In the genomic region with DNA sequence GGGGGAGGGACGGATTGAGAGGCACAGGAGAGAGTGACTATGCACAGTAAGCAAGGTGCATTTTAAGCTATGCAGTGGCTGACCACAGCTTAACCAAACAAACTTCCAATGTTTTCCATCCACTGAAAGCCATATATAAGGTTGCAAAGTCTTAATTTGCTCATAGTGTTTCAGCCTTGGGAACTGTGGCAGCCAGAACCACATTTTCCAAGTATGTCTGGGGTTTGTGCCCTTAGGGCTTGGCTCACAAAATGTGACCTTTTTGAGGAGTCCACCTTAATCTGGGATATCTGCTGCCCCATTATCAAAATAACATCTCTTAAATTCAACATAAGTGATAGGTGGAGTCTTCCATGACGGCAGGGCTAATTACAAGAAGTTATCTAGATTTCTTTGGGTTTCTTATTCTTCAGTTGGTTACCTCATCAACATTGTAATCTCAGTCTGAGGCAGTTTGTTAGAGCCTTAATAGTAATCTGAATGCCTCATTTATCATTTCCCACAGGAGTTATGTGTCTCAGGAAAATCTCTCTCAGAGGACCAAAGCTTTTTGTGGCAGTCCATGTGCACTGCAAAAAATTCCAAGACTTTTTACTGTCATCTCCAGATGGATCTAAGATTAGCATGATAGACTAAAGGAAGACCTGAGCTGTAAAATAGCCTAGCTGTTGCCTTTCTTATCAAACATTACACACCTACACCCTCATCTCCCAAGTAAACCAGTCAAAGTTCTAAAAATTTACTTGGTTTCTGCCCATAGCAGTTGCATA, we compare ENCODE assay signal across 23 cellular contexts.
"Had no signal": no experiment of that assay in that cellular context is flagged by ENCODE, and none has a peak within 500 bp of the region (broad histone marks: within the 10 kb centered on the region; RNA-seq: fewer than 3 reads in every experiment).

No MANE protein-coding gene starts in this region.

- ATAC-seq: gastrocnemius medialis; heart right ventricle; left cardiac atrium; left lung; left ventricle myocardium superior; lower lobe of right lung; naive thymus-derived CD4-positive, alpha-beta T cell had no signal

- H3K4me1 ChIP-seq: esophagus muscularis mucosa, gastrocnemius medialis, heart right ventricle, left lung, lower lobe of right lung had no signal

- H3K27ac Mint-ChIP-seq: naive thymus-derived CD4-positive, alpha-beta T cell had no signal

- H3K27me3 ChIP-seq: dorsolateral prefrontal cortex, esophagus muscularis mucosa, gastrocnemius medialis, heart right ventricle, left lung had no signal

- H3K9me3 ChIP-seq: gastrocnemius medialis had no signal

- H3K36me3 ChIP-seq: esophagus muscularis mucosa, gastrocnemius medialis, heart right ventricle, left lung, lower lobe of right lung had no signal

- H3K4me1 Mint-ChIP-seq: naive thymus-derived CD4-positive, alpha-beta T cell had no signal

- DNase-seq: dermis blood vessel endothelial cell; dorsolateral prefrontal cortex; effector CD4-positive, alpha-beta T cell; effector memory CD4-positive, alpha-beta T cell; foreskin melanocyte; gastrocnemius medialis; glutamatergic neuron; head of caudate nucleus; heart right ventricle; hippocampal formation; left cardiac atrium; left lung; left ventricle myocardium superior; lower lobe of right lung; mesendoderm; midbrain; naive thymus-derived CD4-positive, alpha-beta T cell had no signal

- H3K4me3 Mint-ChIP-seq: naive thymus-derived CD4-positive, alpha-beta T cell had no signal

- H3K4me3 ChIP-seq: coronary artery, dorsolateral prefrontal cortex, esophagus muscularis mucosa, gastrocnemius medialis, heart right ventricle, left lung, lower lobe of right lung had no signal

- H3K27ac ChIP-seq: coronary artery, dorsolateral prefrontal cortex, esophagus muscularis mucosa, gastrocnemius medialis, heart right ventricle, left lung, lower lobe of right lung had no signal

- FAIRE-seq: colon, endothelial cell of umbilical vein, islet of Langerhans, keratinocyte had no signal
